8 cellular contexts compared by ENCODE assay signal in genomic region chr17:66426397-66427033, GRCh38.
DNase-seq lines count a peak whose midpoint lies in the region; ATAC-seq and TF ChIP-seq lines count a peak whose summit lies in the region.

No MANE protein-coding gene starts in this region.

- POLR2A ChIA-PET in T-cell (lab: Charles Lee) = interaction anchor here in 1 of 2 donors (0.7 kb wide), 1 partner anchor 98 kb away, joined by 3 read pairs; no protein-coding TSS in a partner anchor

- H3K36me3 Mint-ChIP-seq in T-cell = peaks cover 4% of the 10 kb centered on the region

- CTCF ChIA-PET in T-cell (lab: Charles Lee) = interaction anchor here in 1 of 2 donors (0.5 to 0.7 kb wide), 4 partner anchors 11 to 675 kb away, joined by 3 to 7 read pairs (median 3); no protein-coding TSS in a partner anchor

- H3K27me3 ChIP-seq in colonic mucosa = no peaks in the 10 kb centered on the region

- H3K4me3 Mint-ChIP-seq in T-cell = peak overlapping the region; percentile 26 to 38 (median 34)

- H3K9me3 ChIP-seq in colonic mucosa = no peaks in the 10 kb centered on the region

- H3K36me3 ChIP-seq in colonic mucosa = no peaks in the 10 kb centered on the region

- no peak overlapping the region for H3K4me3 ChIP-seq in colonic mucosa

- peak; percentile 12 for DNase-seq in activated CD4-positive, CD25-positive, alpha-beta regulatory T cell treated with anti-CD3 and anti-CD28 coated beads, Interleukin-2, amount 50 U/mL, for 16 hours (ENCODE audit: low read depth, low spot score)
- no peak for DNase-seq in activated CD4-positive, CD25-positive, alpha-beta regulatory T cell treated with anti-CD3 and anti-CD28 coated beads, Interleukin-2, amount 50 U/mL, for 72 hours
- peak in 33 of 34 experiments; percentile 9 to 65 (median 41) for DNase-seq in T-cell
- DNase-seq in colonic mucosa = peak; percentile 48
- DNase-seq in stimulated activated CD8-positive, alpha-beta memory T cell treated with anti-CD3 and anti-CD28 coated beads, Interleukin-12 subunit alpha, Interleukin-12 subunit beta, amount 100 ng/mL, for 1 hour (ENCODE audit: low read depth) = peak; percentile 31

- H3K27ac Mint-ChIP-seq in T-cell = peak overlapping the region; percentile 77 to 88

- H3K27ac ChIP-seq in colonic mucosa = no peak overlapping the region

- H3K9me3 Mint-ChIP-seq in T-cell = no peaks in the 10 kb centered on the region

- peak overlapping the region in 1 of 2 donors; percentile 13 for H3K9ac ChIP-seq in colonic mucosa (ENCODE audit: low read depth in 2 of 2, low read length in 2 of 2)

- intact Hi-C loops in colonic mucosa (cut with DNase I) = loop anchor here (10.0 kb wide), 2 partner anchors 122 to 172 kb away; partner anchors contain the start of gene PRKCA

- no peaks in the 10 kb centered on the region for H3K4me1 ChIP-seq in colonic mucosa

- no peaks in the 10 kb centered on the region for H3K27me3 Mint-ChIP-seq in T-cell

- peak; percentile 36 for TF ChIP-seq CTCF in colonic mucosa (IDR thresholded peaks at IDR 0.05)

- peaks cover 61 to 78% (median 70%) of the 10 kb centered on the region in 3 donors for H3K4me1 Mint-ChIP-seq in T-cell

- ATAC-seq in T-cell (replicated peaks in 1 of 4) = peak; percentile 92 to 98 (median 96)
- no peak for ATAC-seq in HG02938 (IDR thresholded peaks at IDR 0.05; ENCODE audit: unreplicated experiment)
- ATAC-seq in HG02840 (IDR thresholded peaks at IDR 0.05; ENCODE audit: low FRiP score, unreplicated experiment) = no peak
- ATAC-seq in GM18909 (IDR thresholded peaks at IDR 0.05; ENCODE audit: poor library complexity, unreplicated experiment) = no peak

Comparison
In these comparisons a context has a peak if more than half of its experiments do, and no peak if none do; other contexts are left out.
1. ATAC-seq: peak in T-cell (4 of 4); none in HG02938 (single experiment), HG02840 (single experiment) and GM18909 (single experiment).